Comparison of ENCODE assay signal across 16 cellular contexts in the genomic region with DNA sequence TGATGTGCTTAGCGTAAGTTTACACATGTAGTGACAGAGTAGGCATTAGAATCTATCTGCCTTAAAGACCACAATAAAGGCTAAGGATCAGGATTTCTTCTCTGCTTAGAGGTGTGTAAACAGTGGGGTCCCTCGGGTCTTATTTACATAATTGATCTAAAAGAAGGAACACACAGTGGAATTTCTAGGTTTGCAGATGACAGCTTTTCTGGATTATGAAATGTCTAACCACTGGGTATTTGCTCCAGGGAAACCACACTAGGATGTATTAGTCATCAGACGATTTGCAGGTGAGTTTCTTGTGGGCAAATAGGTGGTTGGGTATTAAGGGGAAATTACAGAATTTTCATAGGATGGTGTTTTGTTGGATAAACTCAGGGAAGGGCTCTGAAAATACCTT.
"Had no signal": no experiment of that assay in that cellular context is flagged by ENCODE, and none has a peak within 500 bp of the region (broad histone marks: within the 10 kb centered on the region; RNA-seq: fewer than 3 reads in every experiment).

No MANE protein-coding gene starts in this region.

- H3K9me3 ChIP-seq: colonic mucosa, spleen, transverse colon had no signal

- H3K36me3 Mint-ChIP-seq: naive B cell had no signal

- H3K4me1 ChIP-seq: colonic mucosa had no signal

- H3K27ac Mint-ChIP-seq: activated CD4-positive, alpha-beta memory T cell treated with anti-CD3 and anti-CD28 coated beads, Interleukin-2, amount 10 ng/mL, durations not matched to agents 7 days and 5 days; activated naive CD8-positive, alpha-beta T cell treated with anti-CD3 and anti-CD28 coated beads, Interleukin-2, amount 50 U/mL, for 24 hours; naive B cell; stimulated activated memory B cell treated with anti-CD40 and anti-IgM and Interleukin-4, amounts not matched to agents 10 μg/mL and 1 μg/mL and 100 μg/mL, for 72 hours; T-helper 2 cell treated with Interferon-gamma antibody and Interleukin-4, amounts not matched to agents 5 μg/mL and 100 μg/mL, for 36 hours had no signal

- ATAC-seq: activated naive CD8-positive, alpha-beta T cell treated with anti-CD3 and anti-CD28 coated beads, Interleukin-2, amount 50 U/mL, for 24 hours; left colon; sciatic nerve; stimulated activated memory B cell treated with anti-CD40 and anti-IgM and Interleukin-4, amounts not matched to agents 10 μg/mL and 1 μg/mL and 100 μg/mL, for 72 hours had no signal

- H3K27ac ChIP-seq: colonic mucosa, spleen, transverse colon had no signal

- H3K27me3 Mint-ChIP-seq: activated naive CD8-positive, alpha-beta T cell treated with anti-CD3 and anti-CD28 coated beads, Interleukin-2, amount 50 U/mL, for 24 hours; naive B cell; stimulated activated memory B cell treated with anti-CD40 and anti-IgM and Interleukin-4, amounts not matched to agents 10 μg/mL and 1 μg/mL and 100 μg/mL, for 72 hours had no signal

- H3K4me3 ChIP-seq: colonic mucosa, lung, spleen, transverse colon had no signal

- DNase-seq: activated CD4-positive, alpha-beta memory T cell treated with anti-CD3 and anti-CD28 coated beads, Interleukin-2, amount 10 ng/mL, durations not matched to agents 7 days and 5 days; activated CD4-positive, CD25-positive, alpha-beta regulatory T cell treated with anti-CD3 and anti-CD28 coated beads, Interleukin-2, amount 50 U/mL, for 72 hours; activated CD8-positive, alpha-beta memory T cell treated with anti-CD3 and anti-CD28 coated beads, Interleukin-2, amount 50 U/mL, for 48 hours; activated naive CD8-positive, alpha-beta T cell treated with anti-CD3 and anti-CD28 coated beads, Interleukin-2, amount 50 U/mL, for 24 hours; colonic mucosa; effector CD4-positive, alpha-beta T cell; hippocampal formation; left colon; naive B cell; spleen; stimulated activated CD4-positive, alpha-beta T cell treated with anti-CD3 and anti-CD28 coated beads, Interleukin-1b, Interleukin-23, amount 100 ng/mL, for 48 hours; transverse colon had no signal

- H3K9me3 Mint-ChIP-seq: activated CD4-positive, alpha-beta memory T cell treated with anti-CD3 and anti-CD28 coated beads, Interleukin-2, amount 10 ng/mL, durations not matched to agents 7 days and 5 days; activated naive CD8-positive, alpha-beta T cell treated with anti-CD3 and anti-CD28 coated beads, Interleukin-2, amount 50 U/mL, for 24 hours; naive B cell; stimulated activated memory B cell treated with anti-CD40 and anti-IgM and Interleukin-4, amounts not matched to agents 10 μg/mL and 1 μg/mL and 100 μg/mL, for 72 hours; T-helper 2 cell treated with Interferon-gamma antibody and Interleukin-4, amounts not matched to agents 5 μg/mL and 100 μg/mL, for 36 hours had no signal

- H3K4me3 Mint-ChIP-seq: activated CD4-positive, alpha-beta memory T cell treated with anti-CD3 and anti-CD28 coated beads, Interleukin-2, amount 10 ng/mL, durations not matched to agents 7 days and 5 days; activated naive CD8-positive, alpha-beta T cell treated with anti-CD3 and anti-CD28 coated beads, Interleukin-2, amount 50 U/mL, for 24 hours; stimulated activated memory B cell treated with anti-CD40 and anti-IgM and Interleukin-4, amounts not matched to agents 10 μg/mL and 1 μg/mL and 100 μg/mL, for 72 hours; T-helper 2 cell treated with Interferon-gamma antibody and Interleukin-4, amounts not matched to agents 5 μg/mL and 100 μg/mL, for 36 hours had no signal

- H3K27me3 ChIP-seq: colonic mucosa, spleen, transverse colon had no signal

- H3K36me3 ChIP-seq: colonic mucosa had no signal
